Comparison of ENCODE assay signal across 14 cellular contexts in the genomic region with DNA sequence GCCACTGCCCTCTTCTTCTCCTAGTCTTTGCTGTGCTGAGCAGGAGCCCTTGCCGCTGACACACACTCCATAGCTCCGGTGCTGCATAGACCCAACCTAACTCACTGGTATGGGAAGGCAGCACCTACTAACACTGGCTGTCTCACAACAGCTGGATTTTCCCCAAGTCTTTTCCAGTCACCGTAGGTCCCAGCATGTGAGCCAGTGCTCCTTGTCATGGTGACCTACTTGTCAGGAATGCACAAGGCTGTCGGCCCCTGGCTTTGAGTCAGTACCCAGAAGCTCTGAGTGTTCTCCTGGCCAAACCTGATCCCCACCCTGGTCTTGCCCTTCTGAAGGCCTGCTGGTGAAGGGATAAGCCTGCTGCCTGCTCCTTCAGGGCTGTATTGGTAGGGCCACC. TPM values are rescaled to one million over a fixed set of nuclear protein-coding genes. Genes with fewer than 3 reads are reported as not detected.
DNase-seq lines count a peak whose midpoint lies in the region; ATAC-seq and TF ChIP-seq lines count a peak whose summit lies in the region.
"Had no signal": no experiment of that assay in that cellular context is flagged by ENCODE, and none has a peak within 500 bp of the region (broad histone marks: within the 10 kb centered on the region; RNA-seq: fewer than 3 reads in every experiment).

No MANE protein-coding gene starts in this region.

- no peak overlapping the region for H4K5ac ChIP-seq in IMR-90 (ENCODE audit: low read depth, low read length)

- peak overlapping the region; percentile 53; the same call in 1 of the 2 replicates for H3K18ac ChIP-seq in IMR-90 (ENCODE audit: low read depth, low read length)

- H3K27me3 ChIP-seq in IMR-90 (ENCODE audit: control insufficient read depth, insufficient read depth, low read length) (no peaks in the 10 kb centered on the region), mammary epithelial cell (ENCODE audit: insufficient read depth, low read length) (no peaks in the 10 kb centered on the region), suprapubic skin (no peaks in the 10 kb centered on the region)
- H3K27me3 ChIP-seq: right lobe of liver, testis had no signal

- ATAC-seq in IMR-90 (ENCODE audit: low read depth) (peak; percentile 64), HG03432 (IDR thresholded peaks at IDR 0.05; ENCODE audit: unreplicated experiment) (no peak), GM19467 (IDR thresholded peaks at IDR 0.05; ENCODE audit: unreplicated experiment) (no peak)
- ATAC-seq: right lobe of liver had no signal

- no peak for TF ChIP-seq EP300 in suprapubic skin (IDR thresholded peaks at IDR 0.05)

- H3K4me3 ChIP-seq in IMR-90 (ENCODE audit: insufficient read depth, low read depth, low read length) = no peak overlapping the region
- H3K4me3 ChIP-seq in mammary epithelial cell (replicated peaks in 1 of 3; ENCODE audit: insufficient read depth in 1 of 3, low read depth in 2 of 3, low read length in 3 of 3) = no peak overlapping the region
- H3K4me3 ChIP-seq in suprapubic skin = no peak overlapping the region
- H3K4me3 ChIP-seq: right lobe of liver, testis had no signal

- H3K9ac ChIP-seq in IMR-90 (ENCODE audit: low read depth, low read length) = no peak overlapping the region
- H3K9ac ChIP-seq in mammary epithelial cell (ENCODE audit: insufficient read depth, low read length) = no peak overlapping the region

- H2BK120ac ChIP-seq in IMR-90 (ENCODE audit: low read depth, low read length) = peak overlapping the region; percentile 71

- 0 out of 2 replicates have a peak overlapping the region, but pooled peaks have one; percentile 31 for H3K27ac ChIP-seq in IMR-90 (ENCODE audit: insufficient read depth, low read length)
- H3K27ac ChIP-seq in mammary epithelial cell (ENCODE audit: insufficient read depth, low read depth, low read length) = no peak overlapping the region
- peak overlapping the region; percentile 17 for H3K27ac ChIP-seq in suprapubic skin
- H3K27ac ChIP-seq: HL-60, right lobe of liver, testis had no signal

- H3K4me1 ChIP-seq in IMR-90 (ENCODE audit: control insufficient read depth, insufficient read depth, low read length) = peaks cover 9% of the 10 kb centered on the region
- H3K4me1 ChIP-seq in mammary epithelial cell (ENCODE audit: insufficient read depth, low read length) = peaks cover 42% of the 10 kb centered on the region
- peaks cover 57% of the 10 kb centered on the region for H3K4me1 ChIP-seq in suprapubic skin
- H3K4me1 ChIP-seq: testis had no signal

- BruUV-seq in IMR-90 (replicated peaks; lab: Mats Ljungman, UMichigan) (no TSS peak), mammary epithelial cell (replicated peaks; lab: Mats Ljungman, UMichigan) (no TSS peak)

- H2BK20ac ChIP-seq in IMR-90 (ENCODE audit: low read depth, low read length) = peak overlapping the region; percentile 64; the same call in 1 of the 2 replicates

- no peak for TF ChIP-seq POLR2A in IMR-90 (IDR thresholded peaks at IDR 0.05; ENCODE audit: low read depth, low read length)
- no peak for TF ChIP-seq POLR2A in suprapubic skin (IDR thresholded peaks at IDR 0.05)

- 0% methylated on average over 2 of the region's 4 CpGs; no CpG with 5 or more reads in 1 of the 2 experiments for WGBS in IMR-90 (ENCODE audit: extremely low coverage in 2 of 2, insufficient read length in 1 of 2), 2 experiments
- WGBS in mammary epithelial cell (ENCODE audit: low coverage, missing lambda C conversion rate) = 50% methylated on average over 4 of the region's 4 CpGs
- WGBS in suprapubic skin = 53% methylated on average over 4 of the region's 4 CpGs

- H3K14ac ChIP-seq in IMR-90 (replicated peaks; ENCODE audit: low read depth, low read length) = peak overlapping the region; percentile 24; the same call in 1 of the 2 replicates

- H2AK9ac ChIP-seq in IMR-90 (replicated peaks; ENCODE audit: low read depth, low read length, poor library complexity) = peak overlapping the region; percentile 22

- H4K20me1 ChIP-seq in IMR-90 (ENCODE audit: insufficient read depth, low read length) = peaks cover 8% of the 10 kb centered on the region
- H4K20me1 ChIP-seq in mammary epithelial cell (ENCODE audit: insufficient read depth, low read length) = no peaks in the 10 kb centered on the region

- in situ Hi-C loops in IMR-90 (cut with MboI; ENCODE audit: low sequenced_read_pairs) = no loop called here
- in situ Hi-C loops in mammary epithelial cell (cut with MboI; ENCODE audit: low sequenced_read_pairs in 2 of 2) = no loop called here

- peak overlapping the region in 1 of 2 experiments; percentile 49; a peak in 1 of 4 replicates for H4K8ac ChIP-seq in IMR-90 (ENCODE audit: low read depth in 2 of 2, low read length in 2 of 2)

- peak overlapping the region; percentile 64 for H2BK5ac ChIP-seq in IMR-90 (ENCODE audit: low read depth, low read length, poor library complexity, severe bottlenecking)

- H2AK5ac ChIP-seq in IMR-90 (ENCODE audit: low read depth, low read length) = peak overlapping the region; percentile 74

- POLR2A ChIA-PET in IMR-90 (lab: Charles Lee; ENCODE audit: unreplicated experiment) = no interaction called here

- no peak overlapping the region for H3K4me2 ChIP-seq in IMR-90 (ENCODE audit: low read depth, low read length)
- H3K4me2 ChIP-seq in mammary epithelial cell (ENCODE audit: insufficient read depth, low read depth, low read length) = no peak overlapping the region

- peak overlapping the region; percentile 29; the same call in 1 of the 2 replicates for H3K23ac ChIP-seq in IMR-90 (ENCODE audit: low read depth, low read length)

- H3K9me1 ChIP-seq in IMR-90 (ENCODE audit: insufficient read depth, low read length) = peaks cover 21% of the 10 kb centered on the region

- DNase-seq in IMR-90 = peak; percentile 80
- peak; percentile 76 for DNase-seq in mammary epithelial cell
- DNase-seq in islet precursor cell = peak; percentile 89
- no peak for DNase-seq in suprapubic skin (ENCODE audit: low spot score in 2 of 2)
- no peak for DNase-seq in SW 1271 (lab: John Stamatoyannopoulos, UW)
- no peak for DNase-seq in NCI-H2196 (lab: John Stamatoyannopoulos, UW; ENCODE audit: unreplicated experiment)
- DNase-seq: CD8-positive, alpha-beta memory T cell; NCI-H1048; NCI-H510A treated with DMSO at 0.1 percent for 48 hours; right lobe of liver; testis had no signal

- intact Hi-C loops in IMR-90 (cut with micrococcal nuclease) (no loop called here), mammary epithelial cell (cut with micrococcal nuclease) (no loop called here)

- H3K79me2 ChIP-seq in mammary epithelial cell (ENCODE audit: insufficient read depth, low read length) = no peaks in the 10 kb centered on the region

- H3K36me3 ChIP-seq in IMR-90 (ENCODE audit: control insufficient read depth, insufficient read depth, low read length) (peaks cover 1% of the 10 kb centered on the region; the same call in 1 of the 2 replicates), mammary epithelial cell (ENCODE audit: insufficient read depth, low read length) (no peaks in the 10 kb centered on the region), suprapubic skin (no peaks in the 10 kb centered on the region)
- H3K36me3 ChIP-seq: right lobe of liver had no signal

- TF ChIP-seq CTCF in IMR-90 (conservative IDR thresholded peaks at IDR 0.05; ENCODE audit: low read depth, low read length) = no peak
- TF ChIP-seq CTCF in mammary epithelial cell (conservative IDR thresholded peaks at IDR 0.05 in 1 of 2, IDR thresholded peaks at IDR 0.05 in 1 of 2; ENCODE audit: extremely low read depth in 1 of 2, insufficient read depth in 1 of 2, low read depth in 1 of 2, low read length in 2 of 2) = no peak
- TF ChIP-seq CTCF in suprapubic skin (IDR thresholded peaks at IDR 0.05) = no peak

- peak overlapping the region; percentile 13; the same call in 1 of the 3 replicates for H2BK15ac ChIP-seq in IMR-90 (ENCODE audit: low read depth, low read length)

- H3K9me3 ChIP-seq in IMR-90 (ENCODE audit: control insufficient read depth, insufficient read depth, low read length) (peaks cover 2% of the 10 kb centered on the region), mammary epithelial cell (replicated peaks; ENCODE audit: insufficient read depth, low read length) (peaks cover 10% of the 10 kb centered on the region), suprapubic skin (no peaks in the 10 kb centered on the region)
- H3K9me3 ChIP-seq: right lobe of liver, testis had no signal

- H3K79me1 ChIP-seq in IMR-90 (ENCODE audit: low read depth in 1 of 2, low read length in 2 of 2) = peaks cover 0 to 25% of the 10 kb centered on the region in 2 experiments; a peak in 2 of 4 replicates

- H2AFZ ChIP-seq in IMR-90 (replicated peaks; ENCODE audit: low read length, poor library complexity) (peak overlapping the region; percentile 60), mammary epithelial cell (ENCODE audit: low read depth, low read length) (no peak overlapping the region)

- peak overlapping the region; percentile 72 for H3K4ac ChIP-seq in IMR-90 (ENCODE audit: low read depth, low read length)

- H4K91ac ChIP-seq in IMR-90 (ENCODE audit: insufficient read depth, low read depth, low read length) = peak overlapping the region; percentile 46

- dilution Hi-C loops in IMR-90 (cut with HindIII; ENCODE audit: low sequenced_read_pairs, unreplicated experiment) = no loop called here
- dilution Hi-C loops in mammary epithelial cell (cut with HindIII; ENCODE audit: low sequenced_read_pairs) = loop anchor here (5.0 kb wide), 2 partner anchors 34 to 106 kb away; no protein-coding TSS in a partner anchor

- no peak overlapping the region for H3K56ac ChIP-seq in IMR-90 (ENCODE audit: extremely low read depth, insufficient read depth, low read length)

- CTCF ChIA-PET in IMR-90 (lab: Yijun Ruan, JAX) (interaction anchor here (2.9 kb wide), 1 partner anchor 125 kb away, joined by 9 read pairs; no protein-coding TSS in a partner anchor), mammary epithelial cell (lab: Charles Lee; ENCODE audit: low non-redundant PET) (no interaction called here)

- no peak for TF ChIP-seq RAD21 in IMR-90 (IDR thresholded peaks at IDR 0.05; ENCODE audit: low read length)

TF ChIP-seq in IMR-90, 13 proteins besides CTCF, POLR2A, EP300 and RAD21 (continues in another document):
- TF ChIP-seq CEBPB (IDR thresholded peaks at IDR 0.05; ENCODE audit: low read depth, low read length) (no peak), MAFK (IDR thresholded peaks at IDR 0.05; ENCODE audit: low read depth, low read length) (no peak), RFX5 (IDR thresholded peaks at IDR 0.05; ENCODE audit: low read depth, low read length) (no peak), MAZ (IDR thresholded peaks at IDR 0.05; ENCODE audit: borderline replicate concordance, low read depth, low read length) (no peak), NFE2L2 (IDR thresholded peaks at IDR 0.05; ENCODE audit: low read depth, low read length) (peak; percentile 19; the same call in 1 of the 2 replicates)

RNA-seq across cellular contexts. Expression of a gene that starts 25.7 kb away (rescaled TPM):
- total RNA-seq in IMR-90 (2012; rRNA removed) (162 and 172 TPM in 2 replicates), mammary epithelial cell (100 to 1,000 TPM; 116 to 144 TPM), suprapubic skin (100 to 1,000 TPM in 2 of 4 donors, 10 to 100 TPM in 2; 80.4 to 118 (median 95.8) TPM)
- polyA plus RNA-seq in IMR-90 (2012; rRNA removed) (176 and 230 TPM in 2 replicates), mammary epithelial cell (47.5 TPM)
- polyA plus RNA-seq in IMR-90 (2012; cell fraction: cytosol; rRNA removed) = 168 and 220 TPM in 2 replicates
- 530 and 567 TPM in 2 replicates for polyA plus RNA-seq in IMR-90 (2012; cell fraction: nucleus; rRNA removed; ENCODE audit: low replicate concordance)
- polyA minus RNA-seq in mammary epithelial cell = 86.1 TPM
- total RNA-seq: CD8-positive, alpha-beta memory T cell had no signal

Comparison
In these comparisons a context has a peak if more than half of its experiments do, and no peak if none do; other contexts are left out.
1. DNase-seq: peak in IMR-90 (single experiment), mammary epithelial cell (single experiment) and islet precursor cell (single experiment); none in suprapubic skin (0 of 2), SW 1271 (0 of 2) and NCI-H2196 (single experiment).